ENCODE assay signal across 16 cellular contexts in genomic region chr16:88902744-88903143, GRCh38. TPM values are rescaled to one million over a fixed set of nuclear protein-coding genes. Genes with fewer than 3 reads are reported as not detected.
A peak's percentile ranks its signal among the peaks of the same experiment; 100 is the strongest.
DNase-seq lines count a peak whose midpoint lies in the region; ATAC-seq, FAIRE-seq and TF ChIP-seq lines count a peak whose summit lies in the region.
"Had no signal": no experiment of that assay in that cellular context is flagged by ENCODE, and none has a peak within 500 bp of the region (broad histone marks: within the 10 kb centered on the region; RNA-seq: fewer than 3 reads in every experiment).

No MANE protein-coding gene starts in this region.

- no peak overlapping the region for H3K4me3 ChIP-seq in HEK293 (ENCODE audit: low read depth, low read length)
- H3K4me3 ChIP-seq in K562: no peak overlapping the region
- H3K4me3 ChIP-seq in psoas muscle: peak overlapping the region; percentile 22
- no peak overlapping the region for H3K4me3 ChIP-seq in Caco-2 (ENCODE audit: low read depth, low read length)
- H3K4me3 ChIP-seq: A549 had no signal

- no peak for FAIRE-seq in K562 (lab: Jason Lieb, UNC)
- FAIRE-seq: A549 had no signal

- no peak overlapping the region for H3K4me2 ChIP-seq in K562 (ENCODE audit: insufficient read depth, low read length)
- H3K4me2 ChIP-seq: A549 had no signal

- TF ChIP-seq RAD21 in K562 (CRISPR knock-in tag; conservative IDR thresholded peaks at IDR 0.05 in 1 of 2, IDR thresholded peaks at IDR 0.05 in 1 of 2): no peak

- H3K9ac ChIP-seq in K562 (ENCODE audit: insufficient read depth in 1 of 2, low read depth in 2 of 2, low read length in 2 of 2): no peak overlapping the region; a peak in 1 of 4 replicates

- no peak for TF ChIP-seq EP300 in K562 (IDR thresholded peaks at IDR 0.05; ENCODE audit: low read length)

- H3K79me2 ChIP-seq in K562 (ENCODE audit: control insufficient read depth, insufficient read depth, low read length): peaks cover 81% of the 10 kb centered on the region

- H3K9me3 ChIP-seq in HEK293 (ENCODE audit: control insufficient read depth, insufficient read depth, low read depth, low read length): no peaks in the 10 kb centered on the region
- no peaks in the 10 kb centered on the region for H3K9me3 ChIP-seq in K562 (replicated peaks; ENCODE audit: control insufficient read depth, insufficient read depth, low read depth, low read length)
- no peaks in the 10 kb centered on the region for H3K9me3 ChIP-seq in psoas muscle
- no peaks in the 10 kb centered on the region for H3K9me3 ChIP-seq in Caco-2
- H3K9me3 ChIP-seq: A549 had no signal

- no peaks in the 10 kb centered on the region for H3K36me3 Mint-ChIP-seq in Caco-2 (ENCODE audit: insufficient read depth, unreplicated experiment)
- H3K36me3 Mint-ChIP-seq: CD4-positive, CD25-positive, alpha-beta regulatory T cell had no signal

- no peaks in the 10 kb centered on the region for H3K36me3 ChIP-seq in HEK293 (ENCODE audit: control insufficient read depth in 2 of 2, insufficient read depth in 1 of 2, low read length in 2 of 2)
- peaks cover 77% of the 10 kb centered on the region; the same call in 2 of the 3 replicates for H3K36me3 ChIP-seq in K562 (ENCODE audit: control insufficient read depth, insufficient read depth, low read length)
- H3K36me3 ChIP-seq in psoas muscle (ENCODE audit: insufficient read depth in 1 of 2, low read depth in 1 of 2): no peaks in the 10 kb centered on the region
- no peaks in the 10 kb centered on the region for H3K36me3 ChIP-seq in Caco-2 (ENCODE audit: control insufficient read depth, insufficient read depth, low read length)

- H4K20me1 ChIP-seq in K562 (replicated peaks; ENCODE audit: control insufficient read depth, insufficient read depth, low read length): peaks cover 49% of the 10 kb centered on the region

- no peak for TF ChIP-seq POLR2A in K562 (conservative IDR thresholded peaks at IDR 0.05)

- H3K9me3 Mint-ChIP-seq in Caco-2 (ENCODE audit: unreplicated experiment): no peaks in the 10 kb centered on the region
- H3K9me3 Mint-ChIP-seq: CD4-positive, CD25-positive, alpha-beta regulatory T cell had no signal

- POLR2A ChIA-PET in HEK293 (lab: Yijun Ruan, JAX): no interaction called here
- POLR2A ChIA-PET in K562 (lab: Yijun Ruan, JAX): no interaction called here
- POLR2A ChIA-PET in Caco-2 (lab: Charles Lee): no interaction called here

- no peak overlapping the region for H3K4me3 Mint-ChIP-seq in Caco-2 (ENCODE audit: unreplicated experiment)
- H3K4me3 Mint-ChIP-seq: CD4-positive, CD25-positive, alpha-beta regulatory T cell had no signal

- H3K27me3 ChIP-seq in K562 (ENCODE audit: control insufficient read depth in 2 of 2, insufficient read depth in 2 of 2, low read length in 2 of 2): no peaks in the 10 kb centered on the region
- H3K27me3 ChIP-seq in psoas muscle (ENCODE audit: insufficient read depth in 3 of 3, low read length in 2 of 3): no peaks in the 10 kb centered on the region
- no peaks in the 10 kb centered on the region for H3K27me3 ChIP-seq in Caco-2 (replicated peaks; ENCODE audit: control insufficient read depth, insufficient read depth, low read length)

- no peak for DNase-seq in K562 (ENCODE audit: extremely low read depth in 1 of 4, low spot score in 3 of 4)
- no peak for DNase-seq in psoas muscle
- no peak for DNase-seq in Caco-2
- no peak for DNase-seq in AG08395 (ENCODE audit: low spot score)
- no peak for DNase-seq in retina
- DNase-seq: Calu3; CD4-positive, CD25-positive, alpha-beta regulatory T cell; DMS 273 treated with DMSO at 0.1 percent for 48 hours had no signal

- TF ChIP-seq CTCF in HEK293 (tag by site-specific recombination; IDR thresholded peaks at IDR 0.05): no peak
- no peak for TF ChIP-seq CTCF in K562 (IDR thresholded peaks at IDR 0.05 in 2 of 3, conservative IDR thresholded peaks at IDR 0.05 in 1 of 3; ENCODE audit: insufficient read depth in 2 of 3, low read depth in 1 of 3, low read length in 3 of 3)
- no peak for TF ChIP-seq CTCF in psoas muscle (IDR thresholded peaks at IDR 0.05)
- no peak for TF ChIP-seq CTCF in Caco-2 (IDR thresholded peaks at IDR 0.05; ENCODE audit: insufficient read depth in 1 of 2, low read depth in 1 of 2, low read length in 1 of 2, severe bottlenecking in 1 of 2, unreplicated experiment in 1 of 2)

- H2AFZ ChIP-seq in K562 (ENCODE audit: low read depth, low read length): no peak overlapping the region

- H3K4me1 ChIP-seq in HEK293 (ENCODE audit: control insufficient read depth, insufficient read depth, low read length) (no peaks in the 10 kb centered on the region), K562 (replicated peaks in 1 of 2; ENCODE audit: control insufficient read depth in 2 of 2, insufficient read depth in 2 of 2, low read length in 2 of 2) (peaks cover 8 to 82% of the 10 kb centered on the region in 2 experiments; a peak in 4 of 5 replicates), psoas muscle (peaks cover 25% of the 10 kb centered on the region), Caco-2 (no peaks in the 10 kb centered on the region)

- no peak overlapping the region for H3K27ac Mint-ChIP-seq in Caco-2 (ENCODE audit: unreplicated experiment)
- H3K27ac Mint-ChIP-seq: CD4-positive, CD25-positive, alpha-beta regulatory T cell had no signal

- intact Hi-C loops in K562 (cut with micrococcal nuclease): no loop called here
- intact Hi-C loops in psoas muscle (cut with DNase I): loop anchor here in 1 of 2 donors (1.0 to 5.0 kb wide), 2 partner anchors 19 to 45 kb away; partner anchors contain the start of genes GALNS and TRAPPC2L
- intact Hi-C loops in Caco-2 (cut with micrococcal nuclease; ENCODE audit: unreplicated experiment): no loop called here

- BruUV-seq in K562 (replicated peaks; lab: Mats Ljungman, UMichigan) (no TSS peak), Caco-2 (replicated peaks; lab: Mats Ljungman, UMichigan) (no TSS peak)

- H3K27ac ChIP-seq in HEK293 (ENCODE audit: extremely low read depth, low read depth, low read length) (no peak overlapping the region), K562 (ENCODE audit: extremely low read depth, low read depth, low read length) (no peak overlapping the region), psoas muscle (peak overlapping the region; percentile 81)
- H3K27ac ChIP-seq: A549 had no signal

- ATAC-seq in K562: no peak
- peak in 1 of 4 donors; percentile 6 for ATAC-seq in psoas muscle
- no peak for ATAC-seq in HG02642 (IDR thresholded peaks at IDR 0.05; ENCODE audit: poor library complexity, unreplicated experiment)
- ATAC-seq: A549 had no signal

- no peaks in the 10 kb centered on the region for H3K4me1 Mint-ChIP-seq in Caco-2 (ENCODE audit: low read depth, unreplicated experiment)
- H3K4me1 Mint-ChIP-seq: CD4-positive, CD25-positive, alpha-beta regulatory T cell had no signal

- peaks cover 11% of the 10 kb centered on the region for H3K9me1 ChIP-seq in K562 (ENCODE audit: control insufficient read depth, insufficient read depth, low read length)

- in situ Hi-C loops in K562 (cut with MboI): no loop called here

- 98% methylated on average over 12 of the region's 16 CpGs for WGBS in K562 (ENCODE audit: insufficient coverage, low coverage, missing lambda C conversion rate)
- WGBS in psoas muscle, 3 donors: 72 to 81% (median 74%) methylated on average over 16 of the region's 16 CpGs

- peaks cover 4% of the 10 kb centered on the region for H3K27me3 Mint-ChIP-seq in Caco-2 (ENCODE audit: insufficient read depth, unreplicated experiment)
- H3K27me3 Mint-ChIP-seq: CD4-positive, CD25-positive, alpha-beta regulatory T cell had no signal

- CTCF ChIA-PET in HEK293 (lab: Yijun Ruan, JAX) (no interaction called here), K562 (lab: Yijun Ruan, JAX; ENCODE audit: low intra/inter-chr PET ratio) (no interaction called here), Caco-2 (lab: Charles Lee) (no interaction called here)

RNA-seq across cellular contexts. Expression of gene PABPN1L, which starts 36.3 kb away (rescaled TPM):
- 0.46 and 2.2 TPM in 2 replicates for total RNA-seq in K562 (2011; cell fraction: chromatin; rRNA removed; ENCODE audit: low replicate concordance)
- total RNA-seq in K562 (2011; cell fraction: nucleolus; rRNA removed): 0.26 and 0.50 TPM in 2 replicates
- 0.29 and 0.99 TPM in 2 replicates for total RNA-seq in K562 (2011; cell fraction: nucleoplasm; rRNA removed)
- total RNA-seq in K562 (2014; rRNA removed) (0.32 TPM in 1 of 2 replicates, not detected in the other), K562 (2014; rRNA removed; fragmentation: Illumina TruSeq; extraction: Trizol) (not detected in 2 replicates), K562 (2015; rRNA removed; fragmentation: Illumina TruSeq; extraction: Trizol) (0.19 TPM in 1 of 2 replicates, not detected in the other), K562 (2021) (0.29 TPM in 1 of 2 replicates, not detected in the other), psoas muscle (not detected), Caco-2 (2022) (not detected in 2 replicates)
- polyA plus RNA-seq in K562 (2011; rRNA removed) (not detected in 2 replicates), K562 (2014; fragmentation: Illumina TruSeq; extraction: Trizol) (not detected in 2 replicates), K562 (2014; fragmentation: Nextera tagmentation; extraction: Ambion mirVana) (not detected), K562 (2014; rRNA removed) (0.11 TPM in 1 of 2 replicates, not detected in the other), psoas muscle (not detected)
- not detected in 2 replicates for polyA plus RNA-seq in K562 (2011; cell fraction: cytosol; rRNA removed)
- polyA plus RNA-seq in K562 (2011; cell fraction: nucleus; rRNA removed): 0.55 and 0.58 TPM in 2 replicates
- polyA plus RNA-seq in K562 (2012): 0.29 and 0.71 TPM in 2 replicates
- polyA minus RNA-seq in K562 (2011; rRNA and poly(A)+ RNA removed): not detected in 2 replicates
- not detected in 2 replicates for polyA minus RNA-seq in K562 (2011; cell fraction: cytosol; rRNA and poly(A)+ RNA removed)
- polyA minus RNA-seq in K562 (2011; cell fraction: nucleus; rRNA and poly(A)+ RNA removed): not detected in 2 replicates
- total RNA-seq: Calu3; CD4-positive, CD25-positive, alpha-beta regulatory T cell; Daoy; H7; HT1080 had no signal
- polyA plus RNA-seq: A549; AG04450; BJ; CD4-positive, CD25-positive, alpha-beta regulatory T cell had no signal

RNA-seq across cellular contexts. Expression of gene TRAPPC2L, which starts 45.8 kb away (rescaled TPM):
- total RNA-seq in K562 (2011; cell fraction: chromatin; rRNA removed; ENCODE audit: low replicate concordance): 43.1 and 83.7 TPM in 2 replicates
- total RNA-seq in K562 (2011; cell fraction: nucleolus; rRNA removed): 64.3 and 69.7 TPM in 2 replicates
- 53.0 and 53.7 TPM in 2 replicates for total RNA-seq in K562 (2011; cell fraction: nucleoplasm; rRNA removed)
- total RNA-seq in K562 (2014; rRNA removed) (60.4 and 77.5 TPM in 2 replicates), K562 (2014; rRNA removed; fragmentation: Illumina TruSeq; extraction: Trizol) (92.6 and 126 TPM in 2 replicates), K562 (2015; rRNA removed; fragmentation: Illumina TruSeq; extraction: Trizol) (61.1 and 69.1 TPM in 2 replicates), K562 (2021) (89.1 and 92.6 TPM in 2 replicates), psoas muscle (10 to 100 TPM; 38.6 to 42.6 (median 38.7) TPM), Caco-2 (2022) (179 and 181 TPM in 2 replicates)
- polyA plus RNA-seq in K562 (2011; rRNA removed) (124 and 163 TPM in 2 replicates), K562 (2014; fragmentation: Illumina TruSeq; extraction: Trizol) (97.5 and 104 TPM in 2 replicates), K562 (2014; fragmentation: Nextera tagmentation; extraction: Ambion mirVana) (100 to 1,000 TPM; 345 to 398 TPM), K562 (2014; rRNA removed) (92.4 and 99.1 TPM in 2 replicates), psoas muscle (10 to 100 TPM; 23.9 to 30.7 (median 28.5) TPM)
- 94.2 and 150 TPM in 2 replicates for polyA plus RNA-seq in K562 (2011; cell fraction: cytosol; rRNA removed)
- polyA plus RNA-seq in K562 (2011; cell fraction: nucleus; rRNA removed): 96.2 and 120 TPM in 2 replicates
- 69.9 and 168 TPM in 2 replicates for polyA plus RNA-seq in K562 (2012)
- 28.3 and 55.3 TPM in 2 replicates for polyA minus RNA-seq in K562 (2011; rRNA and poly(A)+ RNA removed)
- polyA minus RNA-seq in K562 (2011; cell fraction: cytosol; rRNA and poly(A)+ RNA removed): 24.9 and 30.9 TPM in 2 replicates
- 30.4 and 33.3 TPM in 2 replicates for polyA minus RNA-seq in K562 (2011; cell fraction: nucleus; rRNA and poly(A)+ RNA removed)

RNA-seq across cellular contexts. Expression of gene GALNS, which starts 46.0 kb away (rescaled TPM):
- total RNA-seq in K562 (2011; cell fraction: chromatin; rRNA removed; ENCODE audit: low replicate concordance): 69.8 and 180 TPM in 2 replicates
- total RNA-seq in K562 (2011; cell fraction: nucleolus; rRNA removed): 70.5 and 71.6 TPM in 2 replicates
- 50.8 and 56.2 TPM in 2 replicates for total RNA-seq in K562 (2011; cell fraction: nucleoplasm; rRNA removed)
- total RNA-seq in K562 (2014; rRNA removed) (3.4 and 5.4 TPM in 2 replicates), K562 (2014; rRNA removed; fragmentation: Illumina TruSeq; extraction: Trizol) (2.4 and 4.1 TPM in 2 replicates), K562 (2015; rRNA removed; fragmentation: Illumina TruSeq; extraction: Trizol) (5.6 and 5.9 TPM in 2 replicates), K562 (2021) (12.3 and 13.2 TPM in 2 replicates), psoas muscle (10 to 100 TPM in 2 of 4 donors, 1 to 10 TPM in 2; 4.8 to 10.4 (median 9.7) TPM), Caco-2 (2022) (55.3 and 57.8 TPM in 2 replicates)
- polyA plus RNA-seq in K562 (2011; rRNA removed) (3.9 and 4.3 TPM in 2 replicates), K562 (2014; fragmentation: Illumina TruSeq; extraction: Trizol) (6.0 and 7.0 TPM in 2 replicates), K562 (2014; fragmentation: Nextera tagmentation; extraction: Ambion mirVana) (under 1 TPM; 0.38 to 0.63 TPM), K562 (2014; rRNA removed) (6.7 and 8.6 TPM in 2 replicates), psoas muscle (10 to 100 TPM in 2 of 3 donors, 1 to 10 TPM in 1; 9.0 to 15.4 (median 12.3) TPM)
- polyA plus RNA-seq in K562 (2011; cell fraction: cytosol; rRNA removed): 3.9 and 9.1 TPM in 2 replicates
- polyA plus RNA-seq in K562 (2011; cell fraction: nucleus; rRNA removed): 20.2 and 34.5 TPM in 2 replicates
- polyA plus RNA-seq in K562 (2012): 11.1 and 16.0 TPM in 2 replicates
- polyA minus RNA-seq in K562 (2011; rRNA and poly(A)+ RNA removed): 1.9 and 3.7 TPM in 2 replicates
- 3.2 and 3.3 TPM in 2 replicates for polyA minus RNA-seq in K562 (2011; cell fraction: cytosol; rRNA and poly(A)+ RNA removed)
- polyA minus RNA-seq in K562 (2011; cell fraction: nucleus; rRNA and poly(A)+ RNA removed): 7.0 and 7.8 TPM in 2 replicates
